In genomic region chr18:44453505-44453904, GRCh38 we compare ENCODE assay signal across 17 cellular contexts.
"Had no signal": no experiment of that assay in that cellular context is flagged by ENCODE, and none has a peak within 500 bp of the region (broad histone marks: within the 10 kb centered on the region; RNA-seq: fewer than 3 reads in every experiment).

No MANE protein-coding gene starts in this region.

- H3K4me1 ChIP-seq: heart right ventricle, suprapubic skin had no signal

- H3K9ac ChIP-seq: neural progenitor cell had no signal

- H3K4me3 ChIP-seq: esophagus muscularis mucosa, heart right ventricle, neural progenitor cell, ovary, sigmoid colon, suprapubic skin had no signal

- DNase-seq: activated CD4-positive, alpha-beta T cell treated with anti-CD3 and anti-CD28 coated beads for 36 hours; activated CD8-positive, alpha-beta memory T cell treated with anti-CD3 and anti-CD28 coated beads, Interleukin-2, amount 50 U/mL, for 4 hours; activated CD8-positive, alpha-beta T cell treated with anti-CD3 and anti-CD28 coated beads for 36 hours; activated naive CD4-positive, alpha-beta T cell treated with Interleukin-2 at 50 U/mL for 16 hours; activated T-cell treated with anti-CD3 and anti-CD28 coated beads, Interleukin-2, amount 50 U/mL, for 72 hours; heart right ventricle; kidney; left ventricle myocardium superior; ovary; sigmoid colon; stimulated activated CD4-positive, alpha-beta T cell treated with anti-CD3 and anti-CD28 coated beads, Interleukin-2, amount 100 ng/mL, for 48 hours; stimulated activated naive CD4-positive, alpha-beta T cell treated with Interleukin-2 at 50 U/mL for 16 hours; T-helper 9 cell; WERI-Rb-1 had no signal

- H3K9me3 ChIP-seq: esophagus muscularis mucosa, heart right ventricle, ovary, sigmoid colon, suprapubic skin had no signal

- H2AFZ ChIP-seq: neural progenitor cell had no signal

- H3K27me3 ChIP-seq: esophagus muscularis mucosa, heart right ventricle, neural progenitor cell, ovary, sigmoid colon, suprapubic skin had no signal

- H3K4me2 ChIP-seq: neural progenitor cell had no signal

- ATAC-seq: activated CD4-positive, alpha-beta T cell treated with anti-CD3 and anti-CD28 coated beads for 36 hours; activated CD8-positive, alpha-beta T cell treated with anti-CD3 and anti-CD28 coated beads for 36 hours; activated T-cell treated with anti-CD3 and anti-CD28 coated beads, Interleukin-2, amount 50 U/mL, for 72 hours; heart right ventricle; left ventricle myocardium superior had no signal

- H3K27ac ChIP-seq: esophagus muscularis mucosa, heart right ventricle, neural progenitor cell, ovary, sigmoid colon, suprapubic skin, WERI-Rb-1 had no signal

- H3K36me3 ChIP-seq: esophagus muscularis mucosa, heart right ventricle, neural progenitor cell, ovary, sigmoid colon, suprapubic skin, WERI-Rb-1 had no signal
